Comparison of ENCODE assay signal across 1 cellular context in genomic region chr14:50822501-50823042, GRCh38.
TF ChIP-seq lines count a peak whose summit lies in the region.

No MANE protein-coding gene starts in this region.

TF ChIP-seq in SK-N-SH, 30 proteins besides CTCF, POLR2A, EP300 and RAD21 (continued from another document):
- TF ChIP-seq, protein P1, sequence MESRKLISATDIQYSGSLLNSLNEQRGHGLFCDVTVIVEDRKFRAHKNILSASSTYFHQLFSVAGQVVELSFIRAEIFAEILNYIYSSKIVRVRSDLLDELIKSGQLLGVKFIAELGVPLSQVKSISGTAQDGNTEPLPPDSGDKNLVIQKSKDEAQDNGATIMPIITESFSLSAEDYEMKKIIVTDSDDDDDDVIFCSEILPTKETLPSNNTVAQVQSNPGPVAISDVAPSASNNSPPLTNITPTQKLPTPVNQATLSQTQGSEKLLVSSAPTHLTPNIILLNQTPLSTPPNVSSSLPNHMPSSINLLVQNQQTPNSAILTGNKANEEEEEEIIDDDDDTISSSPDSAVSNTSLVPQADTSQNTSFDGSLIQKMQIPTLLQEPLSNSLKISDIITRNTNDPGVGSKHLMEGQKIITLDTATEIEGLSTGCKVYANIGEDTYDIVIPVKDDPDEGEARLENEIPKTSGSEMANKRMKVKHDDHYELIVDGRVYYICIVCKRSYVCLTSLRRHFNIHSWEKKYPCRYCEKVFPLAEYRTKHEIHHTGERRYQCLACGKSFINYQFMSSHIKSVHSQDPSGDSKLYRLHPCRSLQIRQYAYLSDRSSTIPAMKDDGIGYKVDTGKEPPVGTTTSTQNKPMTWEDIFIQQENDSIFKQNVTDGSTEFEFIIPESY (IDR thresholded peaks at IDR 0.05; ENCODE audit: borderline replicate concordance, low read depth), result no peak
- no peak for TF ChIP-seq NFIC (IDR thresholded peaks at IDR 0.05; ENCODE audit: borderline replicate concordance)
- TF ChIP-seq MEF2A (IDR thresholded peaks at IDR 0.05; ENCODE audit: borderline replicate concordance, low read depth), result no peak
- no peak for TF ChIP-seq IRF3 (IDR thresholded peaks at IDR 0.05; ENCODE audit: low read depth, low read length)
- no peak for TF ChIP-seq SMC3 (IDR thresholded peaks at IDR 0.05; ENCODE audit: low read depth, low read length)
